24 cellular contexts compared by ENCODE assay signal in genomic region chr15:83893308-83893707, GRCh38.
DNase-seq lines count a peak whose midpoint lies in the region; ATAC-seq, FAIRE-seq and TF ChIP-seq lines count a peak whose summit lies in the region.
"Had no signal": no experiment of that assay in that cellular context is flagged by ENCODE, and none has a peak within 500 bp of the region (broad histone marks: within the 10 kb centered on the region; RNA-seq: fewer than 3 reads in every experiment).

No MANE protein-coding gene starts in this region.

- H2AK9ac ChIP-seq in IMR-90 (replicated peaks; ENCODE audit: low read depth, low read length, poor library complexity), result no peak overlapping the region

- no peak overlapping the region for H3K56ac ChIP-seq in IMR-90 (ENCODE audit: extremely low read depth, insufficient read depth, low read length)

- H3K9me3 ChIP-seq in HepG2 (ENCODE audit: low read length) (no peaks in the 10 kb centered on the region), right lobe of liver (no peaks in the 10 kb centered on the region), IMR-90 (ENCODE audit: control insufficient read depth, insufficient read depth, low read length) (no peaks in the 10 kb centered on the region)
- H3K9me3 ChIP-seq: BE2C, BLaER1 had no signal

- no peak overlapping the region for H4K5ac ChIP-seq in IMR-90 (ENCODE audit: low read depth, low read length)

- no peak for TF ChIP-seq RAD21 in HepG2 (CRISPR knock-in tag; IDR thresholded peaks at IDR 0.05)
- no peak for TF ChIP-seq RAD21 in IMR-90 (IDR thresholded peaks at IDR 0.05; ENCODE audit: low read length)

- no peak overlapping the region for H2BK5ac ChIP-seq in IMR-90 (ENCODE audit: low read depth, low read length, poor library complexity, severe bottlenecking)

- H3K4ac ChIP-seq in IMR-90 (ENCODE audit: low read depth, low read length), result no peak overlapping the region

- intact Hi-C loops in HepG2 (cut with micrococcal nuclease; ENCODE audit: unreplicated experiment), result no loop called here
- intact Hi-C loops in right lobe of liver (cut with DNase I), result no loop called here
- intact Hi-C loops in IMR-90 (cut with micrococcal nuclease), result no loop called here

- no peaks in the 10 kb centered on the region for H3K36me3 ChIP-seq in HepG2 (replicated peaks in 1 of 2; ENCODE audit: control insufficient read depth in 1 of 2, insufficient read depth in 2 of 2, low read length in 2 of 2)
- H3K36me3 ChIP-seq in right lobe of liver, result no peaks in the 10 kb centered on the region
- H3K36me3 ChIP-seq in IMR-90 (ENCODE audit: control insufficient read depth, insufficient read depth, low read length), result no peaks in the 10 kb centered on the region
- H3K36me3 ChIP-seq: BE2C, BLaER1 had no signal

- H4K8ac ChIP-seq in IMR-90 (ENCODE audit: low read depth in 2 of 2, low read length in 2 of 2), result no peak overlapping the region

- no peaks in the 10 kb centered on the region for H3K79me1 ChIP-seq in IMR-90 (ENCODE audit: low read depth in 1 of 2, low read length in 2 of 2)

- 8% methylated on average over 3 of the region's 3 CpGs for WGBS in HepG2 (ENCODE audit: low lambda C conversion rate)
- 91% methylated on average over 3 of the region's 3 CpGs for WGBS in right lobe of liver (ENCODE audit: insufficient coverage, low coverage, low lambda C conversion rate, missing lambda C conversion rate)
- no CpG with 5 or more reads among the region's 3 CpGs for WGBS in IMR-90 (ENCODE audit: extremely low coverage in 2 of 2, insufficient read length in 1 of 2), 2 experiments

- TF ChIP-seq POLR2A in HepG2 (IDR thresholded peaks at IDR 0.05; ENCODE audit: insufficient read depth in 1 of 2, low read depth in 2 of 2, low read length in 2 of 2) (no peak), right lobe of liver (IDR thresholded peaks at IDR 0.05) (no peak), IMR-90 (IDR thresholded peaks at IDR 0.05; ENCODE audit: low read depth, low read length) (no peak)

- TF ChIP-seq EP300 in HepG2 (IDR thresholded peaks at IDR 0.05; ENCODE audit: low read depth in 2 of 2, low read length in 2 of 2), result no peak
- TF ChIP-seq EP300 in HepG2 (CRISPR knock-in tag; IDR thresholded peaks at IDR 0.05; ENCODE audit: borderline replicate concordance), result no peak

- CTCF ChIA-PET in HepG2 (lab: Yijun Ruan, JAX; ENCODE audit: low intra/inter-chr PET ratio, low total read pairs), result no interaction called here
- CTCF ChIA-PET in IMR-90 (lab: Yijun Ruan, JAX), result interaction anchor here (0.6 kb wide), 1 partner anchor 901 kb away, joined by 3 read pairs; no protein-coding TSS in a partner anchor

- no peak overlapping the region for H3K18ac ChIP-seq in IMR-90 (ENCODE audit: low read depth, low read length)

- H2AFZ ChIP-seq in HepG2 (ENCODE audit: low read length), result no peak overlapping the region
- H2AFZ ChIP-seq in IMR-90 (replicated peaks; ENCODE audit: low read length, poor library complexity), result no peak overlapping the region

- DNase-seq in HepG2 (ENCODE audit: low spot score) (no peak), right lobe of liver (no peak), IMR-90 (no peak), G401 (ENCODE audit: low spot score) (no peak)
- DNase-seq: ACHN; BE2C; C1 segment of cervical spinal cord; CD4-positive, alpha-beta memory T cell; CD4-positive, CD25-positive, alpha-beta regulatory T cell; CD8-positive, alpha-beta memory T cell; COR-L47; DMS 273 treated with DMSO at 0.1 percent for 48 hours; DMS153; DMS53; DMS79; DND-41; EL; GF-D8 had no signal

- dilution Hi-C loops in IMR-90 (cut with HindIII; ENCODE audit: low sequenced_read_pairs, unreplicated experiment), result no loop called here

- H2AK5ac ChIP-seq in IMR-90 (ENCODE audit: low read depth, low read length), result no peak overlapping the region

- no peak overlapping the region for H3K4me2 ChIP-seq in HepG2 (ENCODE audit: low read depth, low read length)
- H3K4me2 ChIP-seq in IMR-90 (ENCODE audit: low read depth, low read length), result no peak overlapping the region
- H3K4me2 ChIP-seq: BLaER1 had no signal

- H4K20me1 ChIP-seq in HepG2 (ENCODE audit: insufficient read depth, low read length), result no peaks in the 10 kb centered on the region
- no peaks in the 10 kb centered on the region for H4K20me1 ChIP-seq in IMR-90 (ENCODE audit: insufficient read depth, low read length)
- H4K20me1 ChIP-seq: BLaER1 had no signal

- H3K9ac ChIP-seq in HepG2 (ENCODE audit: insufficient read depth, low read depth, low read length) (no peak overlapping the region), IMR-90 (ENCODE audit: low read depth, low read length) (no peak overlapping the region)
- H3K9ac ChIP-seq: BLaER1 had no signal

- FAIRE-seq in HepG2 (lab: Jason Lieb, UNC), result no peak
- FAIRE-seq: G401.6, GM12891, GM18507 had no signal

- H4K91ac ChIP-seq in IMR-90 (ENCODE audit: insufficient read depth, low read depth, low read length), result no peak overlapping the region

- H3K79me2 ChIP-seq in HepG2 (ENCODE audit: insufficient read depth, low read length), result no peaks in the 10 kb centered on the region

- H3K4me3 ChIP-seq in HepG2 (replicated peaks in 1 of 3; ENCODE audit: insufficient read depth in 1 of 3, low read depth in 2 of 3, low read length in 3 of 3) (no peak overlapping the region), right lobe of liver (no peak overlapping the region), IMR-90 (ENCODE audit: insufficient read depth, low read depth, low read length) (no peak overlapping the region)
- H3K4me3 ChIP-seq: BLaER1 had no signal

- TF ChIP-seq CTCF in HepG2 (CRISPR knock-in tag; IDR thresholded peaks at IDR 0.05), result no peak
- TF ChIP-seq CTCF in right lobe of liver (IDR thresholded peaks at IDR 0.05), result no peak
- TF ChIP-seq CTCF in IMR-90 (conservative IDR thresholded peaks at IDR 0.05; ENCODE audit: low read depth, low read length), result no peak

- no peak overlapping the region for H3K23ac ChIP-seq in IMR-90 (ENCODE audit: low read depth, low read length)

- no peak overlapping the region for H2BK20ac ChIP-seq in IMR-90 (ENCODE audit: low read depth, low read length)

- H3K27ac ChIP-seq in HepG2 (ENCODE audit: extremely low read length, insufficient read depth, low read length), result no peak overlapping the region
- H3K27ac ChIP-seq in right lobe of liver, result no peak overlapping the region
- H3K27ac ChIP-seq in IMR-90 (ENCODE audit: insufficient read depth, low read length), result no peak overlapping the region
- H3K27ac ChIP-seq: 22Rv1, BLaER1 had no signal

- H3K9me1 ChIP-seq in IMR-90 (ENCODE audit: insufficient read depth, low read length), result no peaks in the 10 kb centered on the region

- POLR2A ChIA-PET in HepG2 (lab: Yijun Ruan, JAX), result no interaction called here
- POLR2A ChIA-PET in IMR-90 (lab: Charles Lee; ENCODE audit: unreplicated experiment), result no interaction called here

- H2BK120ac ChIP-seq in IMR-90 (ENCODE audit: low read depth, low read length), result no peak overlapping the region

- BruUV-seq in HepG2 (replicated peaks; lab: Mats Ljungman, UMichigan) (no TSS peak), IMR-90 (replicated peaks; lab: Mats Ljungman, UMichigan) (no TSS peak)

- no peak for ATAC-seq in HepG2
- ATAC-seq in right lobe of liver, result no peak
- no peak for ATAC-seq in IMR-90 (ENCODE audit: low read depth)
- no peak for ATAC-seq in HG03196 (IDR thresholded peaks at IDR 0.05; ENCODE audit: unreplicated experiment)

- no peak overlapping the region for H2BK15ac ChIP-seq in IMR-90 (ENCODE audit: low read depth, low read length)

- in situ Hi-C loops in HepG2 (cut with HindIII; ENCODE audit: extremely low pct_ligation_motif_present, low pct_unique_long_range_greater_than_20kb) (no loop called here), IMR-90 (cut with MboI; ENCODE audit: low sequenced_read_pairs) (no loop called here), G401 (cut with HindIII; ENCODE audit: low sequenced_read_pairs) (no loop called here)

- H3K4me1 ChIP-seq in HepG2 (ENCODE audit: insufficient read depth, low read length) (no peaks in the 10 kb centered on the region), right lobe of liver (peaks cover 0 to 16% (median 2%) of the 10 kb centered on the region in 4 donors), IMR-90 (ENCODE audit: control insufficient read depth, insufficient read depth, low read length) (no peaks in the 10 kb centered on the region)
- H3K4me1 ChIP-seq: BE2C had no signal

- H3K27me3 ChIP-seq in HepG2 (ENCODE audit: control insufficient read depth in 1 of 2, insufficient read depth in 2 of 2, low read length in 2 of 2) (no peaks in the 10 kb centered on the region), right lobe of liver (no peaks in the 10 kb centered on the region), IMR-90 (ENCODE audit: control insufficient read depth, insufficient read depth, low read length) (no peaks in the 10 kb centered on the region; the same call in 1 of the 2 replicates)
- H3K27me3 ChIP-seq: BE2C, BLaER1 had no signal

- no peak overlapping the region for H3K14ac ChIP-seq in IMR-90 (replicated peaks; ENCODE audit: low read depth, low read length)

TF ChIP-seq in HepG2, 621 proteins besides CTCF, POLR2A, EP300 and RAD21 (continues in another document):
- TF ChIP-seq ZSCAN21 (CRISPR knock-in tag; IDR thresholded peaks at IDR 0.05; ENCODE audit: borderline replicate concordance), result no peak
- TF ChIP-seq MAFF (IDR thresholded peaks at IDR 0.05; ENCODE audit: low read depth, low read length), result peak; percentile 70
- peak; percentile 56 to 78; a peak in 3 of 4 replicates for TF ChIP-seq MAFK (conservative IDR thresholded peaks at IDR 0.05 in 1 of 2, IDR thresholded peaks at IDR 0.05 in 1 of 2; ENCODE audit: low read length in 2 of 2)

TF ChIP-seq in IMR-90, 13 proteins besides CTCF, POLR2A, EP300 and RAD21:
- TF ChIP-seq MAFK (IDR thresholded peaks at IDR 0.05; ENCODE audit: low read depth, low read length) (peak; percentile 61), RCOR1 (IDR thresholded peaks at IDR 0.05; ENCODE audit: insufficient replicate concordance, low read length) (no peak)
